ENCODE assay signal across 8 cellular contexts in genomic region chr20:49712118-49712517, GRCh38. TPM values are rescaled to one million over a fixed set of nuclear protein-coding genes. Genes with fewer than 3 reads are reported as not detected.
DNase-seq lines count a peak whose midpoint lies in the region; ATAC-seq and TF ChIP-seq lines count a peak whose summit lies in the region.

No MANE protein-coding gene starts in this region.

- H3K27ac ChIP-seq in CD8-positive, alpha-beta memory T cell (ENCODE audit: low read depth, low read length): no peak overlapping the region
- H3K27ac ChIP-seq in PC-9 (peak overlapping the region; percentile 84), ovary (peak overlapping the region in 1 of 2 donors; percentile 10)

- H3K4me1 Mint-ChIP-seq in CD8-positive, alpha-beta memory T cell: peaks cover 43 to 67% (median 61%) of the 10 kb centered on the region in 3 donors

- H3K4me2 ChIP-seq in PC-9: peak overlapping the region; percentile 90

- no TSS peak for BruUV-seq in PC-9 (replicated peaks; lab: Mats Ljungman, UMichigan)

- no peaks in the 10 kb centered on the region for H3K27me3 ChIP-seq in CD8-positive, alpha-beta memory T cell (ENCODE audit: insufficient read depth, low read length, poor library complexity, severe bottlenecking)
- H3K27me3 ChIP-seq in PC-9 (ENCODE audit: insufficient read depth, low read depth) (no peaks in the 10 kb centered on the region), ovary (no peaks in the 10 kb centered on the region)

- H2AFZ ChIP-seq in PC-9: no peak overlapping the region

- H3K36me3 Mint-ChIP-seq in CD8-positive, alpha-beta memory T cell: peaks cover 0 to 6% (median 2%) of the 10 kb centered on the region in 3 donors

- H3K9me3 Mint-ChIP-seq in CD8-positive, alpha-beta memory T cell: no peaks in the 10 kb centered on the region

- peak overlapping the region; percentile 68 for H3K4me3 ChIP-seq in CD8-positive, alpha-beta memory T cell (ENCODE audit: low read length)
- H3K4me3 ChIP-seq in PC-9: peak overlapping the region; percentile 82
- H3K4me3 ChIP-seq in epithelial cell of proximal tubule (ENCODE audit: low read depth, low read length): peak overlapping the region; percentile 91
- H3K4me3 ChIP-seq in ovary: peak overlapping the region; percentile 74

- peak overlapping the region; percentile 80 to 94 (median 92) for H3K4me3 Mint-ChIP-seq in CD8-positive, alpha-beta memory T cell

- DNase-seq in CD8-positive, alpha-beta memory T cell: no peak
- DNase-seq in PC-9: no peak
- DNase-seq in epithelial cell of proximal tubule (ENCODE audit: low read depth): no peak
- no peak for DNase-seq in ovary
- no peak for DNase-seq in NCI-H2029 (lab: John Stamatoyannopoulos, UW)
- DNase-seq in germinal center (ENCODE audit: low spot score): no peak
- DNase-seq in NCI-H1930 (lab: John Stamatoyannopoulos, UW): no peak

- POLR2A ChIA-PET in CD8-positive, alpha-beta memory T cell (lab: Charles Lee): no interaction called here
- POLR2A ChIA-PET in PC-9 (lab: Charles Lee; ENCODE audit: unreplicated experiment): interaction anchor here (0.6 kb wide), 1 partner anchor 96 kb away, joined by 3 read pairs; no protein-coding TSS in a partner anchor

- peaks cover 25% of the 10 kb centered on the region for H3K4me1 ChIP-seq in CD8-positive, alpha-beta memory T cell (ENCODE audit: insufficient read depth, low read length)
- H3K4me1 ChIP-seq in PC-9 (replicated peaks; ENCODE audit: insufficient read depth): peaks cover 64% of the 10 kb centered on the region
- peaks cover 6% of the 10 kb centered on the region for H3K4me1 ChIP-seq in ovary (ENCODE audit: insufficient read depth)

- peaks cover 80% of the 10 kb centered on the region for H3K79me2 ChIP-seq in PC-9 (ENCODE audit: low read depth)

- intact Hi-C loops in PC-9 (cut with micrococcal nuclease; ENCODE audit: unreplicated experiment) (loop anchor here (2.0 to 5.0 kb wide), 2 partner anchors 57 to 100 kb away; no protein-coding TSS in a partner anchor), ovary (cut with DNase I) (loop anchor here in 1 of 4 donors (10.0 kb wide), 1 partner anchor 87 kb away; no protein-coding TSS in a partner anchor)

- H3K9me2 ChIP-seq in PC-9 (ENCODE audit: insufficient read depth): no peaks in the 10 kb centered on the region

- TF ChIP-seq CTCF in PC-9 (conservative IDR thresholded peaks at IDR 0.05): no peak
- no peak for TF ChIP-seq CTCF in epithelial cell of proximal tubule (conservative IDR thresholded peaks at IDR 0.05; ENCODE audit: low read depth, low read length)
- no peak for TF ChIP-seq CTCF in ovary (IDR thresholded peaks at IDR 0.05)

- peaks cover 48% of the 10 kb centered on the region for H3F3A ChIP-seq in PC-9 (ENCODE audit: insufficient read depth, low read depth)

- ATAC-seq in HG03342 (IDR thresholded peaks at IDR 0.05; ENCODE audit: unreplicated experiment): no peak

- no peaks in the 10 kb centered on the region for H3K9me3 ChIP-seq in CD8-positive, alpha-beta memory T cell (ENCODE audit: low read length)
- no peaks in the 10 kb centered on the region for H3K9me3 ChIP-seq in PC-9 (ENCODE audit: insufficient read depth, low read depth)
- no peaks in the 10 kb centered on the region for H3K9me3 ChIP-seq in ovary

- H4K20me1 ChIP-seq in PC-9 (ENCODE audit: insufficient read depth): peaks cover 42% of the 10 kb centered on the region

- H3K36me3 ChIP-seq in CD8-positive, alpha-beta memory T cell (ENCODE audit: insufficient read depth, low read length): no peaks in the 10 kb centered on the region
- peaks cover 28% of the 10 kb centered on the region for H3K36me3 ChIP-seq in PC-9 (ENCODE audit: low read depth)
- H3K36me3 ChIP-seq in ovary: no peaks in the 10 kb centered on the region

- TF ChIP-seq POLR2A in ovary (IDR thresholded peaks at IDR 0.05): no peak

- 20 to 28% (median 24%) methylated on average over 4 of the region's 4 CpGs for WGBS in ovary, 3 donors

- TF ChIP-seq EP300 in ovary (IDR thresholded peaks at IDR 0.05): no peak

- H3K27me3 Mint-ChIP-seq in CD8-positive, alpha-beta memory T cell: no peaks in the 10 kb centered on the region

- peak overlapping the region; percentile 62 to 98 (median 82) for H3K27ac Mint-ChIP-seq in CD8-positive, alpha-beta memory T cell

- CTCF ChIA-PET in CD8-positive, alpha-beta memory T cell (lab: Charles Lee): interaction anchor here (1.3 kb wide), 1 partner anchor 37 kb away, joined by 3 read pairs; no protein-coding TSS in a partner anchor
- CTCF ChIA-PET in PC-9 (lab: Charles Lee): no interaction called here

RNA-seq across cellular contexts. Expression of gene B4GALT5, which starts 1.6 kb away (rescaled TPM):
- total RNA-seq in CD8-positive, alpha-beta memory T cell: 10 to 100 TPM; 37.5 to 39.1 TPM
- polyA plus RNA-seq in CD8-positive, alpha-beta memory T cell: 2.0 TPM
- total RNA-seq in PC-9 (2021) (61.7 and 63.1 TPM in 2 replicates), epithelial cell of proximal tubule (27.4 and 28.4 TPM in 2 replicates), ovary (10 to 100 TPM; 19.0 to 53.6 (median 37.7) TPM)
- 10 to 100 TPM; 22.2 to 50.9 TPM for polyA plus RNA-seq in ovary
